In genomic region chr1:39900662-39901485, GRCh38 we compare ENCODE assay signal across 8 cellular contexts. TPM values are rescaled to one million over a fixed set of nuclear protein-coding genes. Genes with fewer than 3 reads are reported as not detected.
DNase-seq lines count a peak whose midpoint lies in the region; ATAC-seq and TF ChIP-seq lines count a peak whose summit lies in the region.

No MANE protein-coding gene starts in this region.

- TF ChIP-seq CTCF in body of pancreas (IDR thresholded peaks at IDR 0.05) = no peak
- TF ChIP-seq CTCF in suprapubic skin (IDR thresholded peaks at IDR 0.05) = no peak

- H3K9me3 ChIP-seq in body of pancreas (no peaks in the 10 kb centered on the region), suprapubic skin (no peaks in the 10 kb centered on the region)

- TF ChIP-seq POLR2A in body of pancreas (IDR thresholded peaks at IDR 0.05) = no peak
- no peak for TF ChIP-seq POLR2A in suprapubic skin (IDR thresholded peaks at IDR 0.05)

- intact Hi-C loops in body of pancreas (cut with DNase I) = no loop called here
- intact Hi-C loops in left colon (cut with DNase I, micrococcal nuclease) = no loop called here

- WGBS in body of pancreas, 2 donors = 2 to 28% methylated on average over 4 to 58 of the region's 68 CpGs
- 5% methylated on average over 27 of the region's 68 CpGs for WGBS in suprapubic skin

- H3K27ac ChIP-seq in body of pancreas = peak overlapping the region; percentile 39 to 79 (median 78)
- peak overlapping the region; percentile 77 for H3K27ac ChIP-seq in suprapubic skin

- TF ChIP-seq EP300 in suprapubic skin (IDR thresholded peaks at IDR 0.05) = no peak

- peak; percentile 38 for DNase-seq in stimulated activated CD4-positive, alpha-beta T cell treated with anti-CD3 and anti-CD28 coated beads, Interleukin-15, amount 100 ng/mL, for 24 hours
- no peak for DNase-seq in stimulated activated CD4-positive, alpha-beta T cell treated with anti-CD3 and anti-CD28 coated beads, Interleukin-4, amount 100 ng/mL, for 24 hours
- DNase-seq in NCI-H510A (lab: John Stamatoyannopoulos, UW) (peak; percentile 100), body of pancreas (peak; percentile 33 to 45 (median 40)), left colon (peak; percentile 28 to 55), suprapubic skin (ENCODE audit: low spot score in 2 of 2) (no peak)

- no peaks in the 10 kb centered on the region for H3K27me3 ChIP-seq in body of pancreas
- peaks cover 38% of the 10 kb centered on the region for H3K27me3 ChIP-seq in suprapubic skin

- ATAC-seq in body of pancreas (no peak), left colon (peak; percentile 38), HG02610 (IDR thresholded peaks at IDR 0.05; ENCODE audit: unreplicated experiment) (no peak), HG03342 (IDR thresholded peaks at IDR 0.05; ENCODE audit: unreplicated experiment) (no peak)

- H3K4me1 ChIP-seq in body of pancreas (peaks cover 42% of the 10 kb centered on the region), suprapubic skin (peaks cover 35% of the 10 kb centered on the region)

- H3K36me3 ChIP-seq in body of pancreas (replicated peaks in 1 of 2; ENCODE audit: insufficient read depth in 1 of 2, low read depth in 2 of 2) = no peaks in the 10 kb centered on the region
- H3K36me3 ChIP-seq in suprapubic skin = no peaks in the 10 kb centered on the region

- H3K4me3 ChIP-seq in body of pancreas (peak overlapping the region; percentile 74 to 77), suprapubic skin (peak overlapping the region; percentile 82)

RNA-seq across cellular contexts. Expression of gene MYCL, which starts 0.8 kb away (rescaled TPM):
- 10 to 100 TPM; 28.3 to 33.0 TPM for total RNA-seq in body of pancreas
- total RNA-seq in left colon = 10 to 100 TPM; 13.7 to 15.4 TPM
- total RNA-seq in suprapubic skin = 100 to 1,000 TPM in 2 of 4 donors, 10 to 100 TPM in 2; 62.7 to 131 (median 95.1) TPM

RNA-seq across cellular contexts. Expression of gene TRIT1, which starts 17.6 kb away (rescaled TPM):
- total RNA-seq in body of pancreas = 10 to 100 TPM; 15.8 to 30.7 TPM
- total RNA-seq in left colon = 10 to 100 TPM; 12.1 to 17.0 TPM
- total RNA-seq in suprapubic skin = 10 to 100 TPM; 14.1 to 50.7 (median 31.2) TPM

RNA-seq across cellular contexts. Expression of gene MFSD2A, which starts 54.1 kb away (rescaled TPM):
- under 1 TPM; 0.33 to 0.52 TPM for total RNA-seq in body of pancreas
- 10 to 100 TPM; 27.9 to 35.7 TPM for total RNA-seq in left colon
- 100 to 1,000 TPM; 169 to 416 (median 303) TPM for total RNA-seq in suprapubic skin

Comparison
In these comparisons a context has a peak if more than half of its experiments do, and no peak if none do; other contexts are left out.
1. DNase-seq: peak in stimulated activated CD4-positive, alpha-beta T cell treated with anti-CD3 and anti-CD28 coated beads, Interleukin-15, amount 100 ng/mL, for 24 hours (single experiment), NCI-H510A (single experiment), body of pancreas (4 of 4) and left colon (2 of 2); none in stimulated activated CD4-positive, alpha-beta T cell treated with anti-CD3 and anti-CD28 coated beads, Interleukin-4, amount 100 ng/mL, for 24 hours (single experiment) and suprapubic skin (0 of 2).
2. RNA of gene MFSD2A, which starts 54.1 kb away (total RNA-seq): 169 to 416 TPM in suprapubic skin and 27.9 to 35.7 TPM in left colon; 0.33 to 0.52 TPM in body of pancreas; every median in the first group is over 10 times any median in the second.